In genomic region chr2:65349863-65350262, GRCh38 we compare ENCODE assay signal across 8 cellular contexts.
A peak's percentile ranks its signal among the peaks of the same experiment; 100 is the strongest.
DNase-seq lines count a peak whose midpoint lies in the region; ATAC-seq and TF ChIP-seq lines count a peak whose summit lies in the region.

No MANE protein-coding gene starts in this region.

- H3K4me3 ChIP-seq in AG10803 (ENCODE audit: low read length) = no peak overlapping the region

- DNase-seq in AG10803 (ENCODE audit: low read depth) (peak; percentile 66), NCI-H1092 treated with DMSO at 0.1 percent for 48 hours (lab: John Stamatoyannopoulos, UW) (peak; percentile 46), UCSD-AML1 (lab: John Stamatoyannopoulos, UW; ENCODE audit: unreplicated experiment) (peak; percentile 46), iPS-NIHi11 (ENCODE audit: low spot score) (peak; percentile 30), kidney tubule cell (ENCODE audit: low spot score) (no peak)

- no peak for ATAC-seq in HG02588 (IDR thresholded peaks at IDR 0.05; ENCODE audit: unreplicated experiment)
- no peak for ATAC-seq in GM19455 (IDR thresholded peaks at IDR 0.05; ENCODE audit: unreplicated experiment)
- ATAC-seq in GM18520 (IDR thresholded peaks at IDR 0.05; ENCODE audit: unreplicated experiment) = no peak

- TF ChIP-seq CTCF in AG10803 (conservative IDR thresholded peaks at IDR 0.05; ENCODE audit: low read length) = no peak
